Comparison of ENCODE assay signal across 1 cellular context in genomic region chr14:38400751-38401150, GRCh38.
TF ChIP-seq lines count a peak whose summit lies in the region.

No MANE protein-coding gene starts in this region.

TF ChIP-seq in IMR-90, 13 proteins besides CTCF, POLR2A, EP300 and RAD21:
- TF ChIP-seq MAFK (IDR thresholded peaks at IDR 0.05; ENCODE audit: low read depth, low read length) (no peak), RFX5 (IDR thresholded peaks at IDR 0.05; ENCODE audit: low read depth, low read length) (no peak), RCOR1 (IDR thresholded peaks at IDR 0.05; ENCODE audit: insufficient replicate concordance, low read length) (no peak), NFE2L2 (IDR thresholded peaks at IDR 0.05; ENCODE audit: low read depth, low read length) (no peak), USF2 (IDR thresholded peaks at IDR 0.05; ENCODE audit: low read depth, low read length) (no peak), MAZ (IDR thresholded peaks at IDR 0.05; ENCODE audit: borderline replicate concordance, low read depth, low read length) (no peak), SMC3 (IDR thresholded peaks at IDR 0.05; ENCODE audit: low read depth, low read length) (no peak), FOS (IDR thresholded peaks at IDR 0.05; ENCODE audit: low read depth, low read length) (no peak), CEBPB (IDR thresholded peaks at IDR 0.05; ENCODE audit: low read depth, low read length) (no peak)
TF ChIP-seq in IMR-90: peak in this region for 0.
